In the genomic region with DNA sequence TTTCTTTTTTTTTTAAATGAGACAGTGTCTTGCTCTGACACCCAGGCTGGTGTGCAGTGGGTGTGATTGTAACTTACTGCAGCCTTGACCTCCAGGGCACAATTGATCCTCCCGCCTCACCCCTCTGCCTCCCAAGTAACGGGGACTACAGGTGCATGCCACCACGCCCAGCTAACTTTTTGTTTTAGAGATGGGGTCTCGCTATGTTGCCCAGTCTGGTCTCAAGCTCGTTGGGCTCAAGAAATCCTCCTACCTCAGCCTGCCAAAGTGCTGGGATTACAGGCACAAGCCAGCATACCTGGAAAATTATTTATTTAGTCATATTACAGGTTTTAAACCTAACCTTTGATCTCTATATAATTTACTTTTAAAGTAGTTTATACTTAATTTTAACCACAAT, we compare ENCODE assay signal across 2 cellular contexts.
TF ChIP-seq lines count a peak whose summit lies in the region.

No MANE protein-coding gene starts in this region.

TF ChIP-seq in HEK293, 187 proteins besides CTCF, POLR2A, EP300 and RAD21:
- TF ChIP-seq REPIN1 (tag by site-specific recombination; IDR thresholded peaks at IDR 0.05; ENCODE audit: low read depth) (no peak), KLF17 (tag by site-specific recombination; IDR thresholded peaks at IDR 0.05) (no peak), ZNF626 (tag by site-specific recombination; IDR thresholded peaks at IDR 0.05) (no peak), ZNF214 (tag by site-specific recombination; IDR thresholded peaks at IDR 0.05; ENCODE audit: borderline replicate concordance) (no peak), ZNF121 (tag by site-specific recombination; IDR thresholded peaks at IDR 0.05) (0 out of 2 replicates have a peak, but pooled peaks have one; percentile 23), ZNF19 (tag by site-specific recombination; IDR thresholded peaks at IDR 0.05; ENCODE audit: low read depth) (no peak)

TF ChIP-seq in K562, 482 proteins besides CTCF, POLR2A, EP300 and RAD21:
- TF ChIP-seq ZNF121 (CRISPR knock-in tag; conservative IDR thresholded peaks at IDR 0.05) = peak; percentile 81
- no peak for TF ChIP-seq TAF15 (IDR thresholded peaks at IDR 0.05; ENCODE audit: low read depth, low read length)
- TF ChIP-seq PTTG1 (tag; IDR thresholded peaks at IDR 0.05; ENCODE audit: low read depth) = no peak
